ENCODE assay signal across 9 cellular contexts in the genomic region with DNA sequence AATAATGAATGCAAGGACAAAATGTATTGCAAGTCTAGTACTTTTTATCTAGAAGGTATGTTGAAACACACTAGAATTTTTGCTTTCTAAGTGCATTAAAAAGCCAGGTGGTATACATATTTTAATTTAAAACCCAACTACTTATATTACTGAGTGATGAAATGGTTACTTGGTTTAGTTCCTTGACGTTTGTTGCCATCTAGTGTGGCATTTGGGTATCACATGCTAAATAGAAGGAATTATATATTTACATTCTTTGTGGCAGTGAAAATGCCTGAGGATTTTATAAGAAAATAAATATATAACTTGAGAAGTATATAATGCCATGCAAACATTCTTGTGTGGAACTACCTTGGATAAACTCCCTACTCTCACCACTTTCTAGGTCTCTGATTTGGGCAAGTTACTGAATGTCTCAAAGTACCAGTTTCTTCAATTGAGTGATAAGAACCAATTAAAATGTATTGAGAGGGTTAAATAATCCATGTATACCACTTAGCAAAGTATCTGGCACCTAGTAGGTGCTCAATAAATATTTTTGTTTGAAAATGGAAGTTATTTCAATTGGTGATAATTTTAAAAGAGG.
DNase-seq lines count a peak whose midpoint lies in the region; ATAC-seq and TF ChIP-seq lines count a peak whose summit lies in the region.
"Had no signal": no experiment of that assay in that cellular context is flagged by ENCODE, and none has a peak within 500 bp of the region (broad histone marks: within the 10 kb centered on the region; RNA-seq: fewer than 3 reads in every experiment).

No MANE protein-coding gene starts in this region.

- no peaks in the 10 kb centered on the region for H3K27me3 Mint-ChIP-seq in effector memory CD8-positive, alpha-beta T cell
- H3K27me3 Mint-ChIP-seq in nephron progenitor cell (ENCODE audit: low read depth, poor library complexity), result no peaks in the 10 kb centered on the region

- CTCF ChIA-PET in BJ (lab: Yijun Ruan, JAX), result interaction anchor here (1.2 kb wide), 1 partner anchor 858 kb away, joined by 3 read pairs; no protein-coding TSS in a partner anchor

- H3K27me3 ChIP-seq in BJ (ENCODE audit: control insufficient read depth, insufficient read depth, low read length), result no peaks in the 10 kb centered on the region
- H3K27me3 ChIP-seq: SJSA1 had no signal

- no peaks in the 10 kb centered on the region for H3K36me3 ChIP-seq in BJ (ENCODE audit: control insufficient read depth, insufficient read depth, low read length)
- H3K36me3 ChIP-seq: SJSA1 had no signal

- TF ChIP-seq CTCF in BJ (IDR thresholded peaks at IDR 0.05; ENCODE audit: insufficient read depth, low read depth, low read length) (peak; percentile 68), GM12873 (IDR thresholded peaks at IDR 0.05; ENCODE audit: insufficient read depth, low read depth, low read length, missing control alignments) (peak; percentile 58), nephron progenitor cell (IDR thresholded peaks at IDR 0.05) (peak; percentile 77)

- peak; percentile 82 for TF ChIP-seq RAD21 in Ishikawa (IDR thresholded peaks at IDR 0.05; ENCODE audit: low read depth)

- no peaks in the 10 kb centered on the region for H3K36me3 Mint-ChIP-seq in effector memory CD8-positive, alpha-beta T cell (ENCODE audit: insufficient read depth)
- peaks cover 6% of the 10 kb centered on the region for H3K36me3 Mint-ChIP-seq in nephron progenitor cell (ENCODE audit: low read depth)

- no peak for TF ChIP-seq EP300 in Ishikawa (IDR thresholded peaks at IDR 0.05; ENCODE audit: borderline replicate concordance)

- H3K9me3 Mint-ChIP-seq in effector memory CD8-positive, alpha-beta T cell, result no peaks in the 10 kb centered on the region
- no peaks in the 10 kb centered on the region for H3K9me3 Mint-ChIP-seq in nephron progenitor cell

- H3K4me3 ChIP-seq in BJ (ENCODE audit: low read depth, low read length), result no peak overlapping the region
- H3K4me3 ChIP-seq: SJSA1 had no signal

- H3K4me3 Mint-ChIP-seq in effector memory CD8-positive, alpha-beta T cell, result no peak overlapping the region
- no peak overlapping the region for H3K4me3 Mint-ChIP-seq in nephron progenitor cell

- H3K27ac Mint-ChIP-seq in effector memory CD8-positive, alpha-beta T cell, result no peak overlapping the region
- H3K27ac Mint-ChIP-seq in nephron progenitor cell, result no peak overlapping the region

- ATAC-seq in effector memory CD8-positive, alpha-beta T cell (replicated peaks), result no peak

- H3K4me1 Mint-ChIP-seq in effector memory CD8-positive, alpha-beta T cell (ENCODE audit: low read depth in 2 of 2), result no peaks in the 10 kb centered on the region
- H3K4me1 Mint-ChIP-seq in nephron progenitor cell, result peaks cover 13% of the 10 kb centered on the region

- no peak for DNase-seq in BJ (ENCODE audit: low read depth)
- peak; percentile 62 for DNase-seq in RKO (ENCODE audit: low spot score)
- DNase-seq in effector memory CD8-positive, alpha-beta T cell, result peak; percentile 16 to 37 (median 32)
- DNase-seq in nephron progenitor cell, result peak; percentile 20
- no peak for DNase-seq in NK-92 treated with Interleukin-12 subunit alpha and Interleukin-12 subunit beta, amount 100 ng/mL, for 24 hours (lab: John Stamatoyannopoulos, UW)
- no peak for DNase-seq in ureter (ENCODE audit: low spot score)

- POLR2A ChIA-PET in BJ (lab: Charles Lee), result no interaction called here

TF ChIP-seq in Ishikawa, 13 proteins besides CTCF, POLR2A, EP300 and RAD21:
- TF ChIP-seq ZBTB7A (IDR thresholded peaks at IDR 0.05; ENCODE audit: low read depth), result no peak
- TF ChIP-seq REST (IDR thresholded peaks at IDR 0.05; ENCODE audit: low read depth), result no peak
- no peak for TF ChIP-seq CREB1 (IDR thresholded peaks at IDR 0.05; ENCODE audit: low read depth)
- TF ChIP-seq EGR1 (IDR thresholded peaks at IDR 0.05), result no peak
- TF ChIP-seq YY1 (IDR thresholded peaks at IDR 0.05; ENCODE audit: low read depth), result no peak
- TF ChIP-seq FOXM1 (IDR thresholded peaks at IDR 0.05; ENCODE audit: borderline replicate concordance, low read depth), result no peak
- no peak for TF ChIP-seq CEBPB (IDR thresholded peaks at IDR 0.05)
- TF ChIP-seq TAF1 (IDR thresholded peaks at IDR 0.05; ENCODE audit: low read depth), result no peak
- no peak for TF ChIP-seq TEAD4 (IDR thresholded peaks at IDR 0.05)
- TF ChIP-seq NFIC (IDR thresholded peaks at IDR 0.05), result no peak
- no peak for TF ChIP-seq MAX (IDR thresholded peaks at IDR 0.05)
- TF ChIP-seq, protein P1, sequence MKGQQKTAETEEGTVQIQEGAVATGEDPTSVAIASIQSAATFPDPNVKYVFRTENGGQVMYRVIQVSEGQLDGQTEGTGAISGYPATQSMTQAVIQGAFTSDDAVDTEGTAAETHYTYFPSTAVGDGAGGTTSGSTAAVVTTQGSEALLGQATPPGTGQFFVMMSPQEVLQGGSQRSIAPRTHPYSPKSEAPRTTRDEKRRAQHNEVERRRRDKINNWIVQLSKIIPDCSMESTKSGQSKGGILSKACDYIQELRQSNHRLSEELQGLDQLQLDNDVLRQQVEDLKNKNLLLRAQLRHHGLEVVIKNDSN (IDR thresholded peaks at IDR 0.05), result no peak
- TF ChIP-seq TCF12 (IDR thresholded peaks at IDR 0.05; ENCODE audit: low read depth), result no peak
TF ChIP-seq in Ishikawa: peak in this region for 0.

Comparison
In these comparisons a context has a peak if more than half of its experiments do, and no peak if none do; other contexts are left out.
1. DNase-seq: peak in RKO (single experiment), effector memory CD8-positive, alpha-beta T cell (3 of 3) and nephron progenitor cell (single experiment); none in BJ (single experiment), NK-92 treated with Interleukin-12 subunit alpha and Interleukin-12 subunit beta, amount 100 ng/mL, for 24 hours (single experiment) and ureter (single experiment).
2. Peak in every context shown above with its lines, with median percentiles within 50 percentile points of each other: CTCF ChIP-seq.